In genomic region chr10:74034301-74034700, GRCh38 we compare ENCODE assay signal across 13 cellular contexts. TPM values are rescaled to one million over a fixed set of nuclear protein-coding genes. Genes with fewer than 3 reads are reported as not detected.
DNase-seq lines count a peak whose midpoint lies in the region; ATAC-seq and TF ChIP-seq lines count a peak whose summit lies in the region.
"Had no signal": no experiment of that assay in that cellular context is flagged by ENCODE, and none has a peak within 500 bp of the region (broad histone marks: within the 10 kb centered on the region; RNA-seq: fewer than 3 reads in every experiment).

No MANE protein-coding gene starts in this region.

- H3K27ac Mint-ChIP-seq in activated B cell treated with CpG ODN at 0.5 μM for 24 hours = peak overlapping the region; percentile 73

- no peaks in the 10 kb centered on the region for H3K27me3 Mint-ChIP-seq in activated B cell treated with CpG ODN at 0.5 μM for 24 hours
- H3K27me3 Mint-ChIP-seq: stimulated activated naive CD8-positive, alpha-beta T cell treated with anti-CD3 and anti-CD28 coated beads, Interleukin-15, Interleukin-2, amounts not matched to agents 100 ng/mL and 50 ng/mL, for 24 hours had no signal

- peak overlapping the region; percentile 82 for H3K27ac ChIP-seq in neutrophil
- H3K27ac ChIP-seq: KMS-11 had no signal

- H3K4me1 ChIP-seq in neutrophil (ENCODE audit: control insufficient read depth in 1 of 2, insufficient read depth in 1 of 2, low read depth in 1 of 2, low read length in 1 of 2) = peaks cover 25 to 55% of the 10 kb centered on the region in 2 experiments

- TF ChIP-seq CTCF in GM10248 (IDR thresholded peaks at IDR 0.05; ENCODE audit: control extremely low read depth, extremely low read depth, low read depth, missing control alignments) = no peak
- no peak for TF ChIP-seq CTCF in activated B cell treated with CpG ODN at 0.5 μM for 24 hours (IDR thresholded peaks at IDR 0.05)
- TF ChIP-seq CTCF in neutrophil (IDR thresholded peaks at IDR 0.05) = no peak

- no peaks in the 10 kb centered on the region for H3K9me3 Mint-ChIP-seq in activated B cell treated with CpG ODN at 0.5 μM for 24 hours
- H3K9me3 Mint-ChIP-seq: stimulated activated naive CD8-positive, alpha-beta T cell treated with anti-CD3 and anti-CD28 coated beads, Interleukin-15, Interleukin-2, amounts not matched to agents 100 ng/mL and 50 ng/mL, for 24 hours had no signal

- peaks cover 16% of the 10 kb centered on the region for H3K36me3 ChIP-seq in neutrophil

- H3K36me3 Mint-ChIP-seq in activated B cell treated with CpG ODN at 0.5 μM for 24 hours (ENCODE audit: low read depth) = peaks cover 1% of the 10 kb centered on the region

- H3K4me1 Mint-ChIP-seq in activated B cell treated with CpG ODN at 0.5 μM for 24 hours = peaks cover 30% of the 10 kb centered on the region

- no peak overlapping the region for H3K4me3 ChIP-seq in neutrophil (ENCODE audit: low read depth in 1 of 2, low read length in 1 of 2)
- H3K4me3 ChIP-seq: heart left ventricle had no signal

- no peaks in the 10 kb centered on the region for H3K27me3 ChIP-seq in neutrophil
- H3K27me3 ChIP-seq: heart left ventricle had no signal

- H3K4me3 Mint-ChIP-seq in activated B cell treated with CpG ODN at 0.5 μM for 24 hours = peak overlapping the region; percentile 3
- H3K4me3 Mint-ChIP-seq: stimulated activated naive CD8-positive, alpha-beta T cell treated with anti-CD3 and anti-CD28 coated beads, Interleukin-15, Interleukin-2, amounts not matched to agents 100 ng/mL and 50 ng/mL, for 24 hours had no signal

- H3K9me3 ChIP-seq in neutrophil = no peaks in the 10 kb centered on the region
- H3K9me3 ChIP-seq: heart left ventricle had no signal

- ATAC-seq in GM21447 (IDR thresholded peaks at IDR 0.05; ENCODE audit: unreplicated experiment) (peak; percentile 65), activated B cell treated with CpG ODN at 0.5 μM for 24 hours (ENCODE audit: low read depth) (peak; percentile 52), HG02623 (IDR thresholded peaks at IDR 0.05; ENCODE audit: unreplicated experiment) (no peak)
- ATAC-seq: heart left ventricle had no signal

- peak; percentile 26 for DNase-seq in GM10248 (ENCODE audit: extremely low spot score)
- no peak for DNase-seq in activated B cell treated with CpG ODN at 0.5 μM for 24 hours
- no peak for DNase-seq in NCI-H82 (lab: John Stamatoyannopoulos, UW)
- DNase-seq in NCI-H1092 treated with DMSO at 0.1 percent for 48 hours (lab: John Stamatoyannopoulos, UW) = no peak
- DNase-seq in COR-L47 (lab: John Stamatoyannopoulos, UW) = no peak
- DNase-seq: heart left ventricle, mesenchymal stem cell, NCI-H446 treated with DMSO at 0.1 percent for 48 hours had no signal

- POLR2A ChIA-PET in GM10248 (lab: Yijun Ruan, JAX) = no interaction called here
- POLR2A ChIA-PET in activated B cell treated with CpG ODN at 0.5 μM for 24 hours (lab: Charles Lee) = interaction anchor here (0.7 kb wide), 1 partner anchor 14 kb away, joined by 3 read pairs; no protein-coding TSS in a partner anchor

- CTCF ChIA-PET in GM10248 (lab: Yijun Ruan, JAX) = interaction anchor here (1.0 to 2.3 kb wide), 3 partner anchors 10 to 154 kb away, joined by 3 to 5 read pairs (median 3); no protein-coding TSS in a partner anchor
- CTCF ChIA-PET in activated B cell treated with CpG ODN at 0.5 μM for 24 hours (lab: Charles Lee) = interaction anchor here (0.8 to 1.4 kb wide), 3 partner anchors 8 to 154 kb away, joined by 3 to 5 read pairs (median 3); no protein-coding TSS in a partner anchor

- intact Hi-C loops in activated B cell treated with CpG ODN at 0.5 μM for 24 hours (cut with micrococcal nuclease) = no loop called here

RNA-seq across cellular contexts. Expression of gene VCL, which starts 36.4 kb away (rescaled TPM):
- total RNA-seq in activated B cell treated with CpG ODN at 0.5 μM for 24 hours = 21.3 and 25.8 TPM in 2 replicates
